Comparison of ENCODE assay signal across 6 cellular contexts in genomic region chr2:27407798-27408491, GRCh38. TPM values are rescaled to one million over a fixed set of nuclear protein-coding genes. Genes with fewer than 3 reads are reported as not detected.
DNase-seq lines count a peak whose midpoint lies in the region; ATAC-seq and TF ChIP-seq lines count a peak whose summit lies in the region.

No MANE protein-coding gene starts in this region.

- no peaks in the 10 kb centered on the region for H3K36me3 ChIP-seq in ascending aorta

- no peaks in the 10 kb centered on the region for H3K9me3 Mint-ChIP-seq in mesothelial cell of epicardium

- peak overlapping the region in 1 of 2 donors; percentile 80 for H3K27ac ChIP-seq in ascending aorta

- no peaks in the 10 kb centered on the region for H3K27me3 Mint-ChIP-seq in mesothelial cell of epicardium (ENCODE audit: low read depth)

- peaks cover 6 to 12% of the 10 kb centered on the region in 2 donors for H3K4me1 ChIP-seq in ascending aorta

- no peak for TF ChIP-seq POLR2A in NB4 (IDR thresholded peaks at IDR 0.05; ENCODE audit: extremely low read depth, insufficient read length)

- no peaks in the 10 kb centered on the region for H3K27me3 ChIP-seq in ascending aorta

- H3K9me3 ChIP-seq in ascending aorta = no peaks in the 10 kb centered on the region

- H3K4me3 Mint-ChIP-seq in mesothelial cell of epicardium = peak overlapping the region; percentile 80

- TF ChIP-seq CTCF in NB4 (IDR thresholded peaks at IDR 0.05; ENCODE audit: low read depth, low read length) = peak; percentile 33
- peak in 2 of 3 experiments; percentile 9 to 31 for TF ChIP-seq CTCF in ascending aorta (IDR thresholded peaks at IDR 0.05)
- TF ChIP-seq CTCF in mesothelial cell of epicardium (IDR thresholded peaks at IDR 0.05; ENCODE audit: unreplicated experiment) = peak; percentile 67

- H3K27ac Mint-ChIP-seq in mesothelial cell of epicardium = peak overlapping the region; percentile 95

- peak overlapping the region; percentile 93 for H3K4me3 ChIP-seq in NB4 (ENCODE audit: low read depth, low read length)
- H3K4me3 ChIP-seq in ascending aorta = peak overlapping the region; percentile 96 to 97

- DNase-seq in DMS153 treated with DMSO at 0.1 percent for 48 hours (lab: John Stamatoyannopoulos, UW; ENCODE audit: unreplicated experiment) = peak; percentile 18
- DNase-seq in NB4 (ENCODE audit: low read depth) = peak; percentile 74
- DNase-seq in ascending aorta (ENCODE audit: low spot score in 2 of 2) = no peak
- DNase-seq in mesothelial cell of epicardium (ENCODE audit: low spot score in 2 of 2, unreplicated experiment in 2 of 2) = peak in 1 of 2 experiments; percentile 43

- H3K36me3 Mint-ChIP-seq in mesothelial cell of epicardium = peaks cover 5% of the 10 kb centered on the region

- intact Hi-C loops in ascending aorta (cut with DNase I) = loop anchor here (2.0 to 5.0 kb wide), 2 partner anchors 27 to 36 kb away; partner anchors contain the start of genes EIF2B4, SNX17 and ZNF513

- peaks cover 19% of the 10 kb centered on the region for H3K4me1 Mint-ChIP-seq in mesothelial cell of epicardium

- ATAC-seq in GM21737 (IDR thresholded peaks at IDR 0.05; ENCODE audit: unreplicated experiment) = no peak
- no peak for ATAC-seq in GM18858 (IDR thresholded peaks at IDR 0.05; ENCODE audit: unreplicated experiment)

RNA-seq across cellular contexts. Expression of gene PPM1G, which starts 1.4 kb away (rescaled TPM):
- total RNA-seq in ascending aorta (24.7 TPM), mesothelial cell of epicardium (60.0 to 63.7 TPM (median 62.4 TPM) in 3 replicates)

RNA-seq across cellular contexts. Expression of gene NRBP1, which starts 20.5 kb away (rescaled TPM):
- total RNA-seq in ascending aorta = 42.1 TPM
- 126 to 130 TPM (median 129 TPM) in 3 replicates for total RNA-seq in mesothelial cell of epicardium

RNA-seq across cellular contexts. Expression of gene ZNF513, which starts 27.4 kb away (rescaled TPM):
- total RNA-seq in ascending aorta = 17.7 TPM
- total RNA-seq in mesothelial cell of epicardium = 25.0 to 25.7 TPM (median 25.1 TPM) in 3 replicates

RNA-seq across cellular contexts. Expression of gene KRTCAP3, which starts 34.2 kb away (rescaled TPM):
- not detected for total RNA-seq in ascending aorta
- total RNA-seq in mesothelial cell of epicardium = 24.5 to 26.1 TPM (median 25.5 TPM) in 3 replicates

RNA-seq across cellular contexts. Expression of gene SNX17, which starts 37.5 kb away (rescaled TPM):
- total RNA-seq in ascending aorta (94.0 TPM), mesothelial cell of epicardium (83.0 to 88.4 TPM (median 88.2 TPM) in 3 replicates)

Comparison
In these comparisons a context has a peak if more than half of its experiments do, and no peak if none do; other contexts are left out.
1. DNase-seq: peak in DMS153 treated with DMSO at 0.1 percent for 48 hours (single experiment) and NB4 (single experiment); none in ascending aorta (0 of 2).
2. Peak in every context shown above with its lines, with median percentiles within 50 percentile points of each other: CTCF ChIP-seq.